In the genomic region with DNA sequence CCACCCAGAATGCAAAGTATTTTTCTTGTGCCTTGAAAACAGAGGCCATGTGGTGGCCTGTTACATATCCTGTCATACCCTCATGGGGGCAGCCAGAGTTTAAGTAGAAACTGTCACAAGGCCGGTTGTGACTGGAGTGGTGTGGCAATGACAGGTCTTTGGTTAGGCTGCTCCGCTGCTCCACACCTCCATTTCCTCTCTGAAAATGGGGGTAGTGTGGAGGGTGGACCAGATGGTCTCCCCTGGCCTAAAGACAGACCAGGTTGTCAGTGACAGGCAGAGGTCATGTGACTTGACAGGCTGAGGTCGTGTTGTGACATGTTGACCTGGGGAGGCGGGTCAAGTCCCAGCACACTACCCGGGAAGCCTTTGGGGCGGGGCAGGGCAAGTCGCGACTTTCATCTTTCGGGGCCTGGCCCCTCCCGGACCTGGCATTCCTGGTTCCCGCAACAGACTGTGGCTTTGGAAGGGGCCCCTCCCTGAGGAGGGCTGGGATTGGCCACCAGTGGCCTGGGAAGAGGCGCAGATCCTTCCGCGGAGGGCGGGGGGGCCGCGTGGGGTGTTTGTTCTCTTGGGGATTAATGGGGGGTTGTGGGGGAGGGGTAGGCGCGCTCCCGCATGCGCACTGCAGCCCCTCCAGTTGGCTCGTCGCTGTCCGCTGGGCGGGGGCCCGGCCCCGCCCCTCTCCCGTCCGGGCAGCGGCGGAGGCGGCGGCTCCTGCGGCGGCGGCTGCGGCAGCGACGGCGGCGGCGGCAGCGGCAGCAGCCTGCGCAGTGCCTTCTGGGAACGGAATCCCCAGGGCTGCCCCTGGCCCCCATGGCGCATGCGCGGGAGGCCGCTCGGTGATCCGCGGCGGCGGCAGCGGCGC, we compare ENCODE assay signal across 8 cellular contexts. TPM values are rescaled to one million over a fixed set of nuclear protein-coding genes. Genes with fewer than 3 reads are reported as not detected.
A peak's percentile ranks its signal among the peaks of the same experiment; 100 is the strongest.
DNase-seq lines count a peak whose midpoint lies in the region; ATAC-seq and TF ChIP-seq lines count a peak whose summit lies in the region.

A gene with protein sequence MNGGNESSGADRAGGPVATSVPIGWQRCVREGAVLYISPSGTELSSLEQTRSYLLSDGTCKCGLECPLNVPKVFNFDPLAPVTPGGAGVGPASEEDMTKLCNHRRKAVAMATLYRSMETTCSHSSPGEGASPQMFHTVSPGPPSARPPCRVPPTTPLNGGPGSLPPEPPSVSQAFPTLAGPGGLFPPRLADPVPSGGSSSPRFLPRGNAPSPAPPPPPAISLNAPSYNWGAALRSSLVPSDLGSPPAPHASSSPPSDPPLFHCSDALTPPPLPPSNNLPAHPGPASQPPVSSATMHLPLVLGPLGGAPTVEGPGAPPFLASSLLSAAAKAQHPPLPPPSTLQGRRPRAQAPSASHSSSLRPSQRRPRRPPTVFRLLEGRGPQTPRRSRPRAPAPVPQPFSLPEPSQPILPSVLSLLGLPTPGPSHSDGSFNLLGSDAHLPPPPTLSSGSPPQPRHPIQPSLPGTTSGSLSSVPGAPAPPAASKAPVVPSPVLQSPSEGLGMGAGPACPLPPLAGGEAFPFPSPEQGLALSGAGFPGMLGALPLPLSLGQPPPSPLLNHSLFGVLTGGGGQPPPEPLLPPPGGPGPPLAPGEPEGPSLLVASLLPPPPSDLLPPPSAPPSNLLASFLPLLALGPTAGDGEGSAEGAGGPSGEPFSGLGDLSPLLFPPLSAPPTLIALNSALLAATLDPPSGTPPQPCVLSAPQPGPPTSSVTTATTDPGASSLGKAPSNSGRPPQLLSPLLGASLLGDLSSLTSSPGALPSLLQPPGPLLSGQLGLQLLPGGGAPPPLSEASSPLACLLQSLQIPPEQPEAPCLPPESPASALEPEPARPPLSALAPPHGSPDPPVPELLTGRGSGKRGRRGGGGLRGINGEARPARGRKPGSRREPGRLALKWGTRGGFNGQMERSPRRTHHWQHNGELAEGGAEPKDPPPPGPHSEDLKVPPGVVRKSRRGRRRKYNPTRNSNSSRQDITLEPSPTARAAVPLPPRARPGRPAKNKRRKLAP (plus strand): TSS at position 806 of the 868 bp plus-strand sequence. CDS start 1,480 bp downstream, outside the sequence.

- peaks cover 49 to 67% (median 67%) of the 10 kb centered on the region in 3 donors for H3K4me1 Mint-ChIP-seq in naive B cell
- H3K4me1 Mint-ChIP-seq in stimulated activated memory B cell treated with anti-CD40 and anti-IgM and Interleukin-4, amounts not matched to agents 10 μg/mL and 1 μg/mL and 100 μg/mL, for 72 hours = peaks cover 82% of the 10 kb centered on the region

- no peaks in the 10 kb centered on the region for H3K27me3 Mint-ChIP-seq in naive B cell
- H3K27me3 Mint-ChIP-seq in stimulated activated memory B cell treated with anti-CD40 and anti-IgM and Interleukin-4, amounts not matched to agents 10 μg/mL and 1 μg/mL and 100 μg/mL, for 72 hours = no peaks in the 10 kb centered on the region

- DNase-seq in DMS53 (lab: John Stamatoyannopoulos, UW) (peak; percentile 97), Peyer's patch (peak; percentile 84 to 96 (median 96)), esophagus squamous epithelium (lab: John Stamatoyannopoulos, UW) (peak; percentile 76), naive B cell (peak; percentile 94)
- peak; percentile 83 for DNase-seq in Jurkat, Clone E6-1 (ENCODE audit: low read depth, low spot score)
- peak; percentile 90 to 93 for DNase-seq in activated T-cell treated with anti-CD3 and anti-CD28 coated beads, Interleukin-2, amount 50 U/mL, for 48 hours

- no peak for TF ChIP-seq CTCF in Peyer's patch (IDR thresholded peaks at IDR 0.05)
- TF ChIP-seq CTCF in esophagus squamous epithelium (IDR thresholded peaks at IDR 0.05) = peak in 1 of 6 experiments; percentile 1

- peak within 1 kb of the TSS; percentile 99 to 100 (median 100) for H3K27ac Mint-ChIP-seq in naive B cell
- H3K27ac Mint-ChIP-seq in stimulated activated memory B cell treated with anti-CD40 and anti-IgM and Interleukin-4, amounts not matched to agents 10 μg/mL and 1 μg/mL and 100 μg/mL, for 72 hours = peak within 1 kb of the TSS; percentile 99

- H3K4me1 ChIP-seq in Peyer's patch = peaks cover 4 to 60% (median 29%) of the 10 kb centered on the region in 4 donors
- peaks cover 51 to 84% (median 57%) of the 10 kb centered on the region in 3 donors for H3K4me1 ChIP-seq in esophagus squamous epithelium

- intact Hi-C loops in esophagus squamous epithelium (cut with DNase I) = no loop called here

- H3K36me3 ChIP-seq in Peyer's patch = peaks cover 0 to 26% (median 0%) of the 10 kb centered on the region in 3 donors
- peaks cover 23 to 45% (median 26%) of the 10 kb centered on the region in 3 donors for H3K36me3 ChIP-seq in esophagus squamous epithelium

- no peaks in the 10 kb centered on the region for H3K9me3 Mint-ChIP-seq in naive B cell
- no peaks in the 10 kb centered on the region for H3K9me3 Mint-ChIP-seq in stimulated activated memory B cell treated with anti-CD40 and anti-IgM and Interleukin-4, amounts not matched to agents 10 μg/mL and 1 μg/mL and 100 μg/mL, for 72 hours

- peak within 1 kb of the TSS; percentile 90 to 98 (median 96) for H3K27ac ChIP-seq in Peyer's patch
- peak within 1 kb of the TSS; percentile 96 to 100 (median 99) for H3K27ac ChIP-seq in esophagus squamous epithelium

- H3K36me3 Mint-ChIP-seq in naive B cell = peaks cover 0 to 3% of the 10 kb centered on the region in 2 donors
- peaks cover 47% of the 10 kb centered on the region for H3K36me3 Mint-ChIP-seq in stimulated activated memory B cell treated with anti-CD40 and anti-IgM and Interleukin-4, amounts not matched to agents 10 μg/mL and 1 μg/mL and 100 μg/mL, for 72 hours

- no peaks in the 10 kb centered on the region for H3K9me3 ChIP-seq in Peyer's patch
- H3K9me3 ChIP-seq in esophagus squamous epithelium = no peaks in the 10 kb centered on the region

- peak; percentile 29 to 40 for TF ChIP-seq POLR2A in Peyer's patch (IDR thresholded peaks at IDR 0.05)
- TF ChIP-seq POLR2A in esophagus squamous epithelium (IDR thresholded peaks at IDR 0.05) = peak in 2 of 4 donors; percentile 44 to 55

- H3K4me3 ChIP-seq in Jurkat, Clone E6-1 (ENCODE audit: low read length) = peak within 1 kb of the TSS; percentile 64
- H3K4me3 ChIP-seq in Peyer's patch = peak within 1 kb of the TSS; percentile 76 to 83 (median 80)
- peak within 1 kb of the TSS; percentile 69 to 93 (median 72) for H3K4me3 ChIP-seq in esophagus squamous epithelium

- peak; percentile 37 for ATAC-seq in GM21717 (IDR thresholded peaks at IDR 0.05; ENCODE audit: unreplicated experiment)
- ATAC-seq in naive B cell (ENCODE audit: low read depth in 2 of 2) = peak; percentile 32 to 38
- peak; percentile 65 for ATAC-seq in stimulated activated memory B cell treated with anti-CD40 and anti-IgM and Interleukin-4, amounts not matched to agents 10 μg/mL and 1 μg/mL and 100 μg/mL, for 72 hours

- WGBS in esophagus squamous epithelium, 2 donors = 0% methylated on average over 1 of the region's 56 CpGs; no CpG with 5 or more reads in 1 of the 2 donors

- peak within 1 kb of the TSS; percentile 93 to 99 (median 98) for H3K4me3 Mint-ChIP-seq in naive B cell
- peak within 1 kb of the TSS; percentile 97 for H3K4me3 Mint-ChIP-seq in stimulated activated memory B cell treated with anti-CD40 and anti-IgM and Interleukin-4, amounts not matched to agents 10 μg/mL and 1 μg/mL and 100 μg/mL, for 72 hours

- H3K27me3 ChIP-seq in Peyer's patch (no peaks in the 10 kb centered on the region), esophagus squamous epithelium (no peaks in the 10 kb centered on the region)

RNA-seq across cellular contexts. Expression of the gene that starts here (rescaled TPM):
- polyA plus RNA-seq in Jurkat, Clone E6-1 (2012; ENCODE audit: insufficient read depth, insufficient read length) = 45.7 TPM
- 100 to 1,000 TPM in 1 of 4 donors, 10 to 100 TPM in 3; 38.0 to 144 (median 71.5) TPM for total RNA-seq in Peyer's patch
- total RNA-seq in esophagus squamous epithelium = 10 to 100 TPM; 13.8 to 33.2 (median 17.6) TPM
- 1 to 10 TPM; 1.8 to 8.2 (median 5.0) TPM for polyA plus RNA-seq in naive B cell (ENCODE audit: low read depth in 6 of 6)

Comparison
In these comparisons a context has a peak if more than half of its experiments do, and no peak if none do; other contexts are left out.
1. Peak in every context shown above with its lines: DNase-seq, ATAC-seq, H3K4me3 ChIP-seq and H3K27ac ChIP-seq.